8 cellular contexts compared by ENCODE assay signal in the genomic region with DNA sequence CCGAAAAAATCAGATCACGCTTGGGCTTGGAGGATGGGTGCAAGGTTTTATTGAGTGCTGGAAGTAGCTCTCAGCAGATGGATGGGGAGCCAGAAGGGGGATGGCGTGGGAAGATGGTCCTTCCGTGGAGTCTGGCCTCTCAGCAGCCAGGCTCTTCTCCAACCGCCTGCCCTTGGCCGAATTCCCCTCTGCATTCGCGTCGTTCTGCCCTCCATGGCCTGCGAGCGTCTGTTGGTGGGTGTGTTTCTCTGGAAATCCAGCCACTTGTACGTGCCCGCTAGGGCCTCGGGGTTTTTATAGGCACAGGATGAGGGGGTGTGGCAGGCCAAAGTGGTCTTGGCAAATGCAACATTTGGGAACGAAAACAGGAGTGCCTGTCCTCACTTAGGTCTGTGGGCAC.
"Had no signal": no experiment of that assay in that cellular context is flagged by ENCODE, and none has a peak within 500 bp of the region (broad histone marks: within the 10 kb centered on the region; RNA-seq: fewer than 3 reads in every experiment).

No MANE protein-coding gene starts in this region.

- DNase-seq: IMR-90, KBM-7, KG1 had no signal

- H3K9ac ChIP-seq: KMS-11 had no signal

- FAIRE-seq: HepG2, HTR-8/SVneo, K562 had no signal

- ATAC-seq: HepG2, K562 had no signal

- H3K4me2 ChIP-seq: KMS-11 had no signal

- H3K4me3 ChIP-seq: K562 had no signal

- H3K27ac ChIP-seq: HL-60, KMS-11 had no signal
